11 cellular contexts compared by ENCODE assay signal in the genomic region with DNA sequence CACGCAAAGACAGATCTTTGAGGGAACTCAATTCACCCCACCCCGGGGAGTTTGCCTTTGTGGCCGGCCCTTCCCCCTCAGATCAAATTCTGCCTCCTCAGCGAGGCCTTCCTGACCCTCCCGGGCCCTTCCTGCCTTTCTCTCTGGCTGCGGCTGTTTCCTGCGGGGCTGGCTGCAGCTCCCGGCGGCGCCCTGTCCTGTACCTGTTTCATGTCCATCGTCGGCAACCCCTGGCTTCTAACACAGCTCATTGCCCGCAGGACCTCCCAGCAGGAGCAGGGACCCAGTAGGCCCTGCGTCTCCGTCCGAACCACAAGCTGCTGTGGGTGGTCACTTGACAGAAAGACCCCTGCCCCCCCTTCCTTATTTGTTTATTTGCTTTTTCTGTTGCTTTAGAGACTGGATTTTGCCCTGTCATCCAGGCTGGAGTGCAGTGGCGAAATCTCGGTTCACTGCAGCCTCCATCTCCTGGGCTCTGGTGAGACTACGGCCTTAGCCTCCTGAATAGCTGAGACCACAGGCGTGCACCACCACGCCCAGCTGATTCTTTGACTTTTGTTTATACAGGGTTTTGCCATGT. TPM values are rescaled to one million over a fixed set of nuclear protein-coding genes. Genes with fewer than 3 reads are reported as not detected.
DNase-seq lines count a peak whose midpoint lies in the region; ATAC-seq and TF ChIP-seq lines count a peak whose summit lies in the region.
"Had no signal": no experiment of that assay in that cellular context is flagged by ENCODE, and none has a peak within 500 bp of the region (broad histone marks: within the 10 kb centered on the region; RNA-seq: fewer than 3 reads in every experiment).

No MANE protein-coding gene starts in this region.

- WGBS in mesodermal cell (ENCODE audit: insufficient coverage in 2 of 2), 2 experiments = 35 to 42% methylated on average over 18 to 21 of the region's 21 CpGs
- 84% methylated on average over 21 of the region's 21 CpGs for WGBS in aorta, 2 donors

- intact Hi-C loops in aorta (cut with DNase I) = no loop called here

- H3K27ac Mint-ChIP-seq in stimulated activated naive CD8-positive, alpha-beta T cell treated with anti-CD3 and anti-CD28 coated beads, Interleukin-15, amount 100 ng/mL, for 72 hours = peak overlapping the region; percentile 79 to 91
- H3K27ac Mint-ChIP-seq: activated naive CD4-positive, alpha-beta T cell treated with anti-CD3 and anti-CD28 coated beads, Interleukin-2, amount 50 U/mL, for 24 hours had no signal

- H3K9me3 Mint-ChIP-seq in stimulated activated naive CD8-positive, alpha-beta T cell treated with anti-CD3 and anti-CD28 coated beads, Interleukin-15, amount 100 ng/mL, for 72 hours = no peaks in the 10 kb centered on the region
- H3K9me3 Mint-ChIP-seq: activated naive CD4-positive, alpha-beta T cell treated with anti-CD3 and anti-CD28 coated beads, Interleukin-2, amount 50 U/mL, for 24 hours had no signal

- H3K36me3 ChIP-seq in mesodermal cell (ENCODE audit: control insufficient read depth, insufficient read depth, low read length) = no peaks in the 10 kb centered on the region
- no peaks in the 10 kb centered on the region for H3K36me3 ChIP-seq in aorta (ENCODE audit: control insufficient read depth in 1 of 2, insufficient read depth in 2 of 2, low read length in 1 of 2)

- TF ChIP-seq CTCF in fibroblast of villous mesenchyme (IDR thresholded peaks at IDR 0.05; ENCODE audit: insufficient read depth, low read depth, low read length) = no peak

- no peak overlapping the region for H3K4me3 Mint-ChIP-seq in stimulated activated naive CD8-positive, alpha-beta T cell treated with anti-CD3 and anti-CD28 coated beads, Interleukin-15, amount 100 ng/mL, for 72 hours
- H3K4me3 Mint-ChIP-seq: activated naive CD4-positive, alpha-beta T cell treated with anti-CD3 and anti-CD28 coated beads, Interleukin-2, amount 50 U/mL, for 24 hours had no signal

- peak overlapping the region; percentile 97 for H3K27ac ChIP-seq in mesodermal cell (ENCODE audit: low read depth, low read length, severe bottlenecking)
- no peak overlapping the region for H3K27ac ChIP-seq in aorta (ENCODE audit: low read depth in 1 of 2, low read length in 2 of 2)

- H3K4me1 Mint-ChIP-seq in stimulated activated naive CD8-positive, alpha-beta T cell treated with anti-CD3 and anti-CD28 coated beads, Interleukin-15, amount 100 ng/mL, for 72 hours = no peaks in the 10 kb centered on the region
- H3K4me1 Mint-ChIP-seq: activated naive CD4-positive, alpha-beta T cell treated with anti-CD3 and anti-CD28 coated beads, Interleukin-2, amount 50 U/mL, for 24 hours had no signal

- no peak for ATAC-seq in stimulated activated naive CD8-positive, alpha-beta T cell treated with anti-CD3 and anti-CD28 coated beads, Interleukin-15, amount 100 ng/mL, for 72 hours
- no peak for ATAC-seq in stimulated activated naive CD8-positive, alpha-beta T cell treated with anti-CD3 and anti-CD28 coated beads, Interleukin-15, Interleukin-2, amounts not matched to agents 100 U/mL and 50 U/mL, for 24 hours
- ATAC-seq in aorta (ENCODE audit: low FRiP score) (peak; percentile 39), HG02884 (IDR thresholded peaks at IDR 0.05; ENCODE audit: unreplicated experiment) (no peak)

- H3K27me3 Mint-ChIP-seq in stimulated activated naive CD8-positive, alpha-beta T cell treated with anti-CD3 and anti-CD28 coated beads, Interleukin-15, amount 100 ng/mL, for 72 hours = peaks cover 15% of the 10 kb centered on the region
- H3K27me3 Mint-ChIP-seq: activated naive CD4-positive, alpha-beta T cell treated with anti-CD3 and anti-CD28 coated beads, Interleukin-2, amount 50 U/mL, for 24 hours had no signal

- H3K4me3 ChIP-seq in fibroblast of villous mesenchyme (ENCODE audit: low read depth, low read length) (no peak overlapping the region), mesodermal cell (ENCODE audit: extremely low read depth, insufficient read depth, low read length, poor library complexity, severe bottlenecking) (no peak overlapping the region), aorta (ENCODE audit: low read length in 2 of 2) (no peak overlapping the region)

- H3K9me3 ChIP-seq in mesodermal cell (ENCODE audit: control insufficient read depth, low read length) = no peaks in the 10 kb centered on the region
- no peaks in the 10 kb centered on the region for H3K9me3 ChIP-seq in aorta (ENCODE audit: control insufficient read depth, low read length)

- H3K4me1 ChIP-seq in mesodermal cell (ENCODE audit: control insufficient read depth, insufficient read depth, low read length, poor library complexity, severe bottlenecking) (peaks cover 31% of the 10 kb centered on the region), aorta (ENCODE audit: control insufficient read depth in 1 of 2, insufficient read depth in 2 of 2, low read length in 2 of 2) (no peaks in the 10 kb centered on the region)

- no peaks in the 10 kb centered on the region for H3K27me3 ChIP-seq in aorta (ENCODE audit: control insufficient read depth in 1 of 2, insufficient read depth in 2 of 2, low read length in 1 of 2)

- no peak for DNase-seq in stimulated activated naive CD8-positive, alpha-beta T cell treated with anti-CD3 and anti-CD28 coated beads, Interleukin-15, amount 100 ng/mL, for 72 hours
- no peak for DNase-seq in stimulated activated naive CD8-positive, alpha-beta T cell treated with anti-CD3 and anti-CD28 coated beads, Interleukin-15, Interleukin-2, amounts not matched to agents 100 U/mL and 50 U/mL, for 24 hours
- DNase-seq in fibroblast of villous mesenchyme (ENCODE audit: low read depth) = peak; percentile 66
- peak in 1 of 2 donors; percentile 59 for DNase-seq in aorta
- no peak for DNase-seq in activated CD4-positive, alpha-beta T cell treated with anti-CD3 and anti-CD28 coated beads, Interleukin-2, amount 50 U/mL, for 48 hours
- DNase-seq in NCI-H1436 treated with DMSO at 0.1 percent for 48 hours (lab: John Stamatoyannopoulos, UW) = no peak
- DNase-seq: ACHN had no signal

RNA-seq across cellular contexts. Expression of gene PTBP1, which starts 7.7 kb away (rescaled TPM):
- total RNA-seq in fibroblast of villous mesenchyme (117 and 129 TPM in 2 replicates), aorta (100 to 1,000 TPM; 192 to 218 TPM)
- 293 TPM for polyA plus RNA-seq in mesodermal cell (2013, experiment 1 of 2)
- polyA plus RNA-seq in mesodermal cell (2013, experiment 2 of 2) = 257 TPM
- polyA plus RNA-seq in aorta = 10 to 100 TPM; 46.7 to 90.4 TPM

RNA-seq across cellular contexts. Expression of gene PLPPR3, which starts 32.2 kb away (rescaled TPM):
- total RNA-seq in fibroblast of villous mesenchyme (under 0.01 and 0.86 TPM in 2 replicates), aorta (not detected)
- polyA plus RNA-seq in mesodermal cell (2013, experiment 1 of 2) = 65.4 TPM
- 47.5 TPM for polyA plus RNA-seq in mesodermal cell (2013, experiment 2 of 2)
- not detected for polyA plus RNA-seq in aorta

RNA-seq across cellular contexts. Expression of gene AZU1, which starts 38.1 kb away (rescaled TPM):
- total RNA-seq in fibroblast of villous mesenchyme (not detected in 2 replicates), aorta (under 1 TPM in 1 of 2 donors, not detected in 1; 0.72 TPM)
- 1.1 TPM for polyA plus RNA-seq in mesodermal cell (2013, experiment 1 of 2)
- 1.3 TPM for polyA plus RNA-seq in mesodermal cell (2013, experiment 2 of 2)
- polyA plus RNA-seq in aorta = under 1 TPM in 1 of 2 donors, not detected in 1; 0.49 TPM
- total RNA-seq: M059J had no signal

RNA-seq across cellular contexts. Expression of gene MISP, which starts 38.7 kb away (rescaled TPM):
- total RNA-seq in fibroblast of villous mesenchyme (under 0.01 and 0.43 TPM in 2 replicates), aorta (under 1 TPM in 1 of 2 donors, not detected in 1; 0.12 TPM)
- 0.37 TPM for polyA plus RNA-seq in mesodermal cell (2013, experiment 1 of 2)
- polyA plus RNA-seq in mesodermal cell (2013, experiment 2 of 2) = 0.15 TPM
- polyA plus RNA-seq in aorta = 10 to 100 TPM in 1 of 2 donors, 1 to 10 TPM in 1; 1.0 to 53.3 TPM

RNA-seq across cellular contexts. Expression of gene PRTN3, which starts 51.2 kb away (rescaled TPM):
- total RNA-seq in fibroblast of villous mesenchyme = not detected in 2 replicates
- polyA plus RNA-seq in mesodermal cell (2013, experiment 1 of 2) = not detected
- 0.40 TPM for polyA plus RNA-seq in mesodermal cell (2013, experiment 2 of 2)
- total RNA-seq in aorta = not detected
- not detected for polyA plus RNA-seq in aorta
- total RNA-seq: M059J had no signal
